ENCODE assay signal across 2 cellular contexts in genomic region chr20:35297153-35297552, GRCh38.
TF ChIP-seq lines count a peak whose summit lies in the region.

No MANE protein-coding gene starts in this region.

TF ChIP-seq in GM23338, 12 proteins besides CTCF, POLR2A, EP300 and RAD21:
- TF ChIP-seq CREB1 (CRISPR knock-in tag; IDR thresholded peaks at IDR 0.05; ENCODE audit: low read depth) (no peak), JUNB (IDR thresholded peaks at IDR 0.05; ENCODE audit: unreplicated experiment) (no peak), ZNF462 (CRISPR knock-in tag; IDR thresholded peaks at IDR 0.05) (no peak), EZH2 (IDR thresholded peaks at IDR 0.05; ENCODE audit: low read depth, unreplicated experiment) (no peak), REST (IDR thresholded peaks at IDR 0.05; ENCODE audit: unreplicated experiment) (no peak), ETS1 (IDR thresholded peaks at IDR 0.05) (no peak)

TF ChIP-seq in H1, 55 proteins besides CTCF, POLR2A, EP300 and RAD21:
- no peak for TF ChIP-seq NRF1 (IDR thresholded peaks at IDR 0.05; ENCODE audit: low read depth, low read length)
- no peak for TF ChIP-seq USF2 (IDR thresholded peaks at IDR 0.05; ENCODE audit: low read length)
- no peak for TF ChIP-seq CHD7 (IDR thresholded peaks at IDR 0.05; ENCODE audit: insufficient replicate concordance, low read length)
- TF ChIP-seq HDAC2 (IDR thresholded peaks at IDR 0.05; ENCODE audit: borderline replicate concordance in 1 of 2, low read depth in 2 of 2, low read length in 2 of 2): no peak
- TF ChIP-seq BRCA1 (IDR thresholded peaks at IDR 0.05; ENCODE audit: low read depth, low read length): no peak
- no peak for TF ChIP-seq POU5F1 (IDR thresholded peaks at IDR 0.05; ENCODE audit: low read depth, low read length)
- no peak for TF ChIP-seq EZH2 (IDR thresholded peaks at IDR 0.05; ENCODE audit: low read depth, low read length, severe bottlenecking)
- TF ChIP-seq E2F6 (IDR thresholded peaks at IDR 0.05): no peak
- no peak for TF ChIP-seq SP2 (IDR thresholded peaks at IDR 0.05; ENCODE audit: low read length)
- TF ChIP-seq CBX8 (IDR thresholded peaks at IDR 0.05; ENCODE audit: borderline replicate concordance, low read depth, low read length): no peak
- TF ChIP-seq NANOG (IDR thresholded peaks at IDR 0.05; ENCODE audit: insufficient read depth, low read depth, low read length, poor library complexity, severe bottlenecking): no peak
- no peak for TF ChIP-seq SP1 (IDR thresholded peaks at IDR 0.05; ENCODE audit: low read depth, low read length)
- no peak for TF ChIP-seq SIN3A (conservative IDR thresholded peaks at IDR 0.05 in 1 of 2, IDR thresholded peaks at IDR 0.05 in 1 of 2; ENCODE audit: low read depth in 1 of 2, low read length in 2 of 2)
